In genomic region chr16:23537390-23537789, GRCh38 we compare ENCODE assay signal across 1 cellular context.
TF ChIP-seq lines count a peak whose summit lies in the region.

No MANE protein-coding gene starts in this region.

TF ChIP-seq in HepG2, 621 proteins besides CTCF, POLR2A, EP300 and RAD21 (continued from another document and continues in another):
- TF ChIP-seq ZNF781 (CRISPR knock-in tag; IDR thresholded peaks at IDR 0.05; ENCODE audit: borderline replicate concordance, not compliant biosample characterization) (no peak), KDM3A (CRISPR knock-in tag; IDR thresholded peaks at IDR 0.05; ENCODE audit: low read depth) (no peak), THAP7 (CRISPR knock-in tag; IDR thresholded peaks at IDR 0.05) (no peak), EHMT2 (IDR thresholded peaks at IDR 0.05; ENCODE audit: borderline replicate concordance, low read depth, low read length) (no peak), HNRNPK (IDR thresholded peaks at IDR 0.05; ENCODE audit: low read depth, low read length, poor library complexity, severe bottlenecking) (no peak), HIVEP1 (CRISPR knock-in tag; IDR thresholded peaks at IDR 0.05) (no peak), GABPB1 (CRISPR knock-in tag; IDR thresholded peaks at IDR 0.05) (peak; percentile 64), DNMT3B (CRISPR knock-in tag; conservative IDR thresholded peaks at IDR 0.05) (no peak), ZNF20 (CRISPR knock-in tag; IDR thresholded peaks at IDR 0.05) (no peak), ZNF710 (CRISPR knock-in tag; IDR thresholded peaks at IDR 0.05; ENCODE audit: borderline replicate concordance) (no peak), KAT8 (CRISPR knock-in tag; IDR thresholded peaks at IDR 0.05) (peak; percentile 50), GATAD2A (CRISPR knock-in tag; IDR thresholded peaks at IDR 0.05) (peak; percentile 89), ZIK1 (CRISPR knock-in tag; IDR thresholded peaks at IDR 0.05; ENCODE audit: borderline replicate concordance, low read depth) (no peak), BRCA1 (CRISPR knock-in tag; IDR thresholded peaks at IDR 0.05) (no peak), MEIS2 (CRISPR knock-in tag; IDR thresholded peaks at IDR 0.05) (no peak), ZNF792 (CRISPR knock-in tag; IDR thresholded peaks at IDR 0.05) (no peak), RBFOX2 (IDR thresholded peaks at IDR 0.05; ENCODE audit: low read depth, low read length) (no peak), ZBTB44 (CRISPR knock-in tag; IDR thresholded peaks at IDR 0.05) (no peak), ZNF740 (CRISPR knock-in tag; IDR thresholded peaks at IDR 0.05) (no peak), ZNF572 (CRISPR knock-in tag; IDR thresholded peaks at IDR 0.05) (no peak), AGO2 (optimal IDR thresholded peaks at IDR 0.05; ENCODE audit: low read depth, low read length) (no peak), SALL2 (CRISPR knock-in tag; IDR thresholded peaks at IDR 0.05) (no peak), BCL6 (CRISPR knock-in tag; IDR thresholded peaks at IDR 0.05) (no peak), SKIL (CRISPR knock-in tag; IDR thresholded peaks at IDR 0.05; ENCODE audit: borderline replicate concordance) (no peak), ZNF883 (CRISPR knock-in tag; IDR thresholded peaks at IDR 0.05; ENCODE audit: not compliant biosample characterization) (no peak), ZNF773 (CRISPR knock-in tag; IDR thresholded peaks at IDR 0.05; ENCODE audit: borderline replicate concordance) (no peak), ZNF713 (CRISPR knock-in tag; IDR thresholded peaks at IDR 0.05) (no peak), ZNF501 (CRISPR knock-in tag; IDR thresholded peaks at IDR 0.05) (peak; percentile 15; the same call in 1 of the 2 replicates), MNT (IDR thresholded peaks at IDR 0.05) (no peak; the same call in 1 of the 2 replicates), TCF7L2 (IDR thresholded peaks at IDR 0.05; ENCODE audit: low read depth, low read length) (no peak), ZNF563 (CRISPR knock-in tag; IDR thresholded peaks at IDR 0.05) (no peak), GLMP (CRISPR knock-in tag; IDR thresholded peaks at IDR 0.05; ENCODE audit: borderline replicate concordance) (no peak), RFXAP (CRISPR knock-in tag; IDR thresholded peaks at IDR 0.05; ENCODE audit: borderline replicate concordance) (no peak; the same call in 1 of the 2 replicates), ELF4 (CRISPR knock-in tag; IDR thresholded peaks at IDR 0.05; ENCODE audit: borderline replicate concordance) (no peak), ZNF142 (CRISPR knock-in tag; IDR thresholded peaks at IDR 0.05) (no peak), ZUFSP (CRISPR knock-in tag; IDR thresholded peaks at IDR 0.05; ENCODE audit: borderline replicate concordance) (no peak), ZNF644 (CRISPR knock-in tag; IDR thresholded peaks at IDR 0.05; ENCODE audit: low read depth) (peak; percentile 71; the same call in 1 of the 2 replicates), DZIP1 (CRISPR knock-in tag; IDR thresholded peaks at IDR 0.05) (no peak), MAFK (conservative IDR thresholded peaks at IDR 0.05 in 1 of 2, IDR thresholded peaks at IDR 0.05 in 1 of 2; ENCODE audit: low read length in 2 of 2) (no peak), XBP1 (CRISPR knock-in tag; IDR thresholded peaks at IDR 0.05) (no peak), E2F5 (CRISPR knock-in tag; conservative IDR thresholded peaks at IDR 0.05) (no peak)
